In genomic region chr12:14365294-14366210, GRCh38 we compare ENCODE assay signal across 8 cellular contexts. TPM values are rescaled to one million over a fixed set of nuclear protein-coding genes. Genes with fewer than 3 reads are reported as not detected.
DNase-seq lines count a peak whose midpoint lies in the region; ATAC-seq and TF ChIP-seq lines count a peak whose summit lies in the region.

TSS of gene ATF7IP (plus strand) at chr12:14365682. CDS start at chr12:14423916, 58,234 bp downstream.

- TF ChIP-seq CTCF in DND-41 (IDR thresholded peaks at IDR 0.05; ENCODE audit: borderline replicate concordance, extremely low read depth, low read length, poor library complexity, severe bottlenecking) (peak; percentile 44), natural killer cell (IDR thresholded peaks at IDR 0.05) (no peak)

- H4K20me1 ChIP-seq in DND-41 (ENCODE audit: insufficient read depth, low read length), result no peaks in the 10 kb centered on the region

- intact Hi-C loops in natural killer cell (cut with micrococcal nuclease), result loop anchor here (1.0 to 5.0 kb wide), 5 partner anchors 51 to 597 kb away; partner anchors contain the start of gene ARHGDIB

- H3K27ac Mint-ChIP-seq in natural killer cell, result peak within 1 kb of the TSS; percentile 89 to 100

- no peaks in the 10 kb centered on the region for H3K36me3 Mint-ChIP-seq in natural killer cell

- H3K27ac ChIP-seq in DND-41 (ENCODE audit: low read length) (peak within 1 kb of the TSS; percentile 80), KOPT-K1 (ENCODE audit: low read depth, low read length, poor library complexity, severe bottlenecking) (peak within 1 kb of the TSS; percentile 88)

- no peaks in the 10 kb centered on the region for H3K27me3 Mint-ChIP-seq in natural killer cell (ENCODE audit: low read depth in 2 of 2)

- H3K79me2 ChIP-seq in DND-41 (ENCODE audit: insufficient read depth, low read length), result peaks cover 44% of the 10 kb centered on the region

- peak; percentile 90 for ATAC-seq in DND-41 (ENCODE audit: insufficient read depth, low read depth)
- peak; percentile 58 for ATAC-seq in GM21737 (IDR thresholded peaks at IDR 0.05; ENCODE audit: unreplicated experiment)
- ATAC-seq in natural killer cell, result peak; percentile 86 to 96 (median 88)

- H3K4me1 Mint-ChIP-seq in natural killer cell, result peaks cover 31 to 43% of the 10 kb centered on the region in 2 donors

- H3K9ac ChIP-seq in DND-41 (ENCODE audit: low read depth, low read length), result peak within 1 kb of the TSS; percentile 62

- peaks cover 0 to 3% of the 10 kb centered on the region in 2 donors for H3K9me3 Mint-ChIP-seq in natural killer cell

- H3K4me3 Mint-ChIP-seq in natural killer cell, result peak within 1 kb of the TSS; percentile 97

- H2AFZ ChIP-seq in DND-41 (ENCODE audit: low read depth, low read length), result peak within 1 kb of the TSS; percentile 65

- H3K4me3 ChIP-seq in DND-41 (ENCODE audit: low read depth in 1 of 2, low read length in 2 of 2), result peak within 1 kb of the TSS; percentile 55 to 59

- H3K36me3 ChIP-seq in DND-41 (ENCODE audit: insufficient read depth, low read length) (no peaks in the 10 kb centered on the region; the same call in 1 of the 2 replicates), KOPT-K1 (ENCODE audit: insufficient read depth, low read length) (peaks cover 11% of the 10 kb centered on the region; the same call in 1 of the 2 replicates)

- H3K4me2 ChIP-seq in DND-41 (ENCODE audit: insufficient read depth, low read length), result peak within 1 kb of the TSS; percentile 65

- no peaks in the 10 kb centered on the region for H3K27me3 ChIP-seq in DND-41 (ENCODE audit: insufficient read depth, low read length, poor library complexity)

- H3K9me3 ChIP-seq in DND-41 (ENCODE audit: insufficient read depth, low read length, severe bottlenecking) (no peaks in the 10 kb centered on the region), KOPT-K1 (ENCODE audit: insufficient read depth, low read length, poor library complexity, severe bottlenecking) (peaks cover 9% of the 10 kb centered on the region)

- DNase-seq in DND-41 (peak; percentile 91), RPMI8226 (peak; percentile 98), fibroblast of peridontal ligament (ENCODE audit: extremely low read depth) (peak; percentile 96), natural killer cell (peak; percentile 97)
- DNase-seq in activated T-helper 9 cell treated with anti-CD3 and anti-CD28 coated beads, Interleukin-2, amount 50 U/mL, for 16 hours (ENCODE audit: low read depth), result peak; percentile 92
- DNase-seq in stimulated activated naive CD4-positive, alpha-beta T cell treated with Interleukin-2 at 50 U/mL for 16 hours (lab: John Stamatoyannopoulos, UW), result peak; percentile 96

- peaks cover 10% of the 10 kb centered on the region for H3K4me1 ChIP-seq in DND-41 (ENCODE audit: insufficient read depth, low read length)

RNA-seq across cellular contexts. Expression of gene ATF7IP, which starts in this region (rescaled TPM):
- total RNA-seq in natural killer cell, result 100 to 1,000 TPM; 161 to 180 (median 173) TPM

Comparison
In these comparisons a context has a peak if more than half of its experiments do, and no peak if none do; other contexts are left out.
1. Peak in every context shown above with its lines: DNase-seq, ATAC-seq, H3K4me3 ChIP-seq and H3K27ac ChIP-seq.